9 cellular contexts compared by ENCODE assay signal in the genomic region with DNA sequence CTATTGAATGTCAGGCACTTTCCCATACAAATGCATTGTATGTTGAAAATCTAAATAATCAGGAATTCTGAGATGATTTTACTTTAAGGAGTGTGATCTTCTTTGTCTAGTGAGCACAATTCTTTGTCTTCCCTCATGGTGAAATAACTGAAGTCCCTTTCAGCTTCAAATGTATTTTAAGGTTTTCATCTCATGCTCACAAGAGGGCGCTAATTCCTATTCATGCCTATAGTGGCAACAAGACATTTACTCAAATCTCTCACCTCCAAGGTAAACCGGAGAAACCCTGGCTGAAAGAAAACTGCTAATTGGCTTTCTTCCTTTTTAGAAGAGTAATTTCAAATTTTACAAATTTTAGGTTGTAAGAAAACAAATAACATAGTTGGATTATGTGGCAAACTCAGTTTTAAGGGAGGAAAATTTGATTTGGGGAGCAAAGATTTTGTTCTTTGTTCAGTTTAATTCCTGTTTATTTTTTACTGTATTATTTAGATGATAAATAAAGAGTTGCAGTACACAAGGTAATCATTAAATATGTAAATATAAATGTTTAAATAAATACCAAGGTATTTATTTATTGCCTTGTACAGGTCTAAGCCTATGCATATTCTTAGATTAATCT.
DNase-seq lines count a peak whose midpoint lies in the region; ATAC-seq and TF ChIP-seq lines count a peak whose summit lies in the region.
"Had no signal": no experiment of that assay in that cellular context is flagged by ENCODE, and none has a peak within 500 bp of the region (broad histone marks: within the 10 kb centered on the region; RNA-seq: fewer than 3 reads in every experiment).

No MANE protein-coding gene starts in this region.

- H3K4me1 ChIP-seq in breast epithelium (no peaks in the 10 kb centered on the region), left lung (no peaks in the 10 kb centered on the region)

- H3K9me3 Mint-ChIP-seq in natural killer cell, result no peaks in the 10 kb centered on the region
- H3K9me3 Mint-ChIP-seq in natural killer cell treated with Interleukin-12 subunit alpha and Interleukin-12 subunit beta and Interleukin-15 and Interleukin-18, amount 100 ng/mL, for 72 hours, result no peaks in the 10 kb centered on the region
- H3K9me3 Mint-ChIP-seq: stimulated activated naive CD8-positive, alpha-beta T cell treated with anti-CD3 and anti-CD28 coated beads, Interleukin-15, Interleukin-2, amounts not matched to agents 100 ng/mL and 50 ng/mL, for 24 hours had no signal

- no peaks in the 10 kb centered on the region for H3K36me3 ChIP-seq in breast epithelium
- no peaks in the 10 kb centered on the region for H3K36me3 ChIP-seq in left lung

- peaks cover 9 to 15% of the 10 kb centered on the region in 2 donors for H3K27me3 Mint-ChIP-seq in natural killer cell (ENCODE audit: low read depth in 2 of 2)
- peaks cover 12 to 21% of the 10 kb centered on the region in 2 donors for H3K27me3 Mint-ChIP-seq in natural killer cell treated with Interleukin-12 subunit alpha and Interleukin-12 subunit beta and Interleukin-15 and Interleukin-18, amount 100 ng/mL, for 72 hours

- no peaks in the 10 kb centered on the region for H3K4me1 Mint-ChIP-seq in natural killer cell
- no peaks in the 10 kb centered on the region for H3K4me1 Mint-ChIP-seq in natural killer cell treated with Interleukin-12 subunit alpha and Interleukin-12 subunit beta and Interleukin-15 and Interleukin-18, amount 100 ng/mL, for 72 hours (ENCODE audit: low read depth in 2 of 2)

- H3K27ac ChIP-seq in breast epithelium (no peak overlapping the region), left lung (no peak overlapping the region)

- ATAC-seq in natural killer cell (no peak), left lung (peak; percentile 47), GM21381 (IDR thresholded peaks at IDR 0.05; ENCODE audit: unreplicated experiment) (no peak), GM19397 (IDR thresholded peaks at IDR 0.05; ENCODE audit: unreplicated experiment) (no peak)
- no peak for ATAC-seq in natural killer cell treated with Interleukin-12 subunit alpha and Interleukin-12 subunit beta and Interleukin-15 and Interleukin-18, amount 100 ng/mL, for 72 hours

- no peak for DNase-seq in natural killer cell
- no peak for DNase-seq in natural killer cell treated with Interleukin-12 subunit alpha and Interleukin-12 subunit beta and Interleukin-15 and Interleukin-18, amount 100 ng/mL, for 72 hours (ENCODE audit: low spot score)
- peak; percentile 4 for DNase-seq in HPDE6-E6E7 (ENCODE audit: extremely low spot score)
- DNase-seq in NCI-H69 (lab: John Stamatoyannopoulos, UW), result peak; percentile 64
- no peak for DNase-seq in breast epithelium (ENCODE audit: low spot score in 2 of 2)
- no peak for DNase-seq in left lung

- peaks cover 4 to 8% of the 10 kb centered on the region in 2 donors for H3K9me3 ChIP-seq in breast epithelium
- H3K9me3 ChIP-seq in left lung, result no peaks in the 10 kb centered on the region

- H3K4me3 ChIP-seq in breast epithelium (no peak overlapping the region), left lung (no peak overlapping the region)

- no peak for TF ChIP-seq POLR2A in breast epithelium (IDR thresholded peaks at IDR 0.05)

- no peak overlapping the region for H3K4me3 Mint-ChIP-seq in natural killer cell
- no peak overlapping the region for H3K4me3 Mint-ChIP-seq in natural killer cell treated with Interleukin-12 subunit alpha and Interleukin-12 subunit beta and Interleukin-15 and Interleukin-18, amount 100 ng/mL, for 72 hours
- H3K4me3 Mint-ChIP-seq: stimulated activated naive CD8-positive, alpha-beta T cell treated with anti-CD3 and anti-CD28 coated beads, Interleukin-15, Interleukin-2, amounts not matched to agents 100 ng/mL and 50 ng/mL, for 24 hours had no signal

- intact Hi-C loops in natural killer cell (cut with micrococcal nuclease), result loop anchor here (1.0 to 5.0 kb wide), 4 partner anchors 576 to 825 kb away; no protein-coding TSS in a partner anchor
- intact Hi-C loops in breast epithelium (cut with DNase I; ENCODE audit: low total_unique reads), result loop anchor here (10.0 kb wide), 1 partner anchor 1451 kb away; no protein-coding TSS in a partner anchor
- intact Hi-C loops in left lung (cut with DNase I), result no loop called here

- no peaks in the 10 kb centered on the region for H3K27me3 ChIP-seq in breast epithelium
- H3K27me3 ChIP-seq in left lung, result no peaks in the 10 kb centered on the region

- H3K27ac Mint-ChIP-seq in natural killer cell, result no peak overlapping the region
- no peak overlapping the region for H3K27ac Mint-ChIP-seq in natural killer cell treated with Interleukin-12 subunit alpha and Interleukin-12 subunit beta and Interleukin-15 and Interleukin-18, amount 100 ng/mL, for 72 hours
- H3K27ac Mint-ChIP-seq: stimulated activated naive CD8-positive, alpha-beta T cell treated with anti-CD3 and anti-CD28 coated beads, Interleukin-15, Interleukin-2, amounts not matched to agents 100 ng/mL and 50 ng/mL, for 24 hours had no signal

- H3K36me3 Mint-ChIP-seq in natural killer cell, result no peaks in the 10 kb centered on the region
- H3K36me3 Mint-ChIP-seq in natural killer cell treated with Interleukin-12 subunit alpha and Interleukin-12 subunit beta and Interleukin-15 and Interleukin-18, amount 100 ng/mL, for 72 hours, result no peaks in the 10 kb centered on the region

- TF ChIP-seq CTCF in natural killer cell (IDR thresholded peaks at IDR 0.05) (peak; percentile 47), breast epithelium (IDR thresholded peaks at IDR 0.05) (peak in 2 of 3 donors; percentile 38 to 45), left lung (IDR thresholded peaks at IDR 0.05) (peak in 1 of 2 donors; percentile 47)

Comparison
In these comparisons a context has a peak if more than half of its experiments do, and no peak if none do; other contexts are left out.
1. DNase-seq: peak in HPDE6-E6E7 (single experiment) and NCI-H69 (single experiment); none in natural killer cell (single experiment), natural killer cell treated with Interleukin-12 subunit alpha and Interleukin-12 subunit beta and Interleukin-15 and Interleukin-18, amount 100 ng/mL, for 72 hours (single experiment), breast epithelium (0 of 2) and left lung (0 of 2).
2. intact Hi-C loops: an anchor here in natural killer cell (1.0 to 5.0 kb wide) and breast epithelium (10.0 kb wide); none called in left lung.